In genomic region chr17:19264681-19265080, GRCh38 we compare ENCODE assay signal across 1 cellular context.
TF ChIP-seq lines count a peak whose summit lies in the region.

No MANE protein-coding gene starts in this region.

TF ChIP-seq in GM23338, 12 proteins besides CTCF, POLR2A, EP300 and RAD21 (continued from another document):
- no peak for TF ChIP-seq ETS1 (IDR thresholded peaks at IDR 0.05)
- TF ChIP-seq POLR2AphosphoS5 (IDR thresholded peaks at IDR 0.05; ENCODE audit: low read depth), result no peak
